31 cellular contexts compared by ENCODE assay signal in genomic region chr10:116835658-116836057, GRCh38. TPM values are rescaled to one million over a fixed set of nuclear protein-coding genes. Genes with fewer than 3 reads are reported as not detected.
"Had no signal": no experiment of that assay in that cellular context is flagged by ENCODE, and none has a peak within 500 bp of the region (broad histone marks: within the 10 kb centered on the region; RNA-seq: fewer than 3 reads in every experiment).

No MANE protein-coding gene starts in this region.

- H2AFZ ChIP-seq: hepatocyte, parathyroid adenoma had no signal

- H3K36me3 Mint-ChIP-seq: naive B cell; stimulated activated naive B cell treated with anti-CD40 and anti-IgM and Interleukin-4, amounts not matched to agents 10 μg/mL and 1 μg/mL and 100 μg/mL, for 72 hours had no signal

- H3K9me3 Mint-ChIP-seq: activated B cell treated with CpG ODN at 0.5 μM for 24 hours; activated CD8-positive, alpha-beta T cell treated with anti-CD3 and anti-CD28 coated beads for 36 hours; activated T-cell treated with anti-CD3 and anti-CD28 coated beads, Interleukin-2, amount 50 U/mL, for 4 hours; activated T-helper 17 cell treated with anti-CD3 and anti-CD28 coated beads, Interleukin-2, amount 50 U/mL, for 72 hours; effector memory CD8-positive, alpha-beta T cell; mesothelial cell of epicardium; nephron progenitor cell had no signal

- H3K36me3 ChIP-seq: brain microvascular endothelial cell, tibial nerve had no signal

- H3K4me3 Mint-ChIP-seq: activated B cell treated with CpG ODN at 0.5 μM for 24 hours; activated CD8-positive, alpha-beta T cell treated with anti-CD3 and anti-CD28 coated beads for 36 hours; activated T-cell treated with anti-CD3 and anti-CD28 coated beads, Interleukin-2, amount 50 U/mL, for 4 hours; activated T-helper 17 cell treated with anti-CD3 and anti-CD28 coated beads, Interleukin-2, amount 50 U/mL, for 72 hours; effector memory CD8-positive, alpha-beta T cell; mesothelial cell of epicardium; naive B cell; nephron progenitor cell; stimulated activated naive B cell treated with anti-CD40 and anti-IgM and Interleukin-4, amounts not matched to agents 10 μg/mL and 1 μg/mL and 100 μg/mL, for 72 hours; T-helper 17 cell had no signal

- H3K27me3 ChIP-seq: gastroesophageal sphincter, hepatocyte, stomach, tibial nerve had no signal

- H3K27ac ChIP-seq: brain microvascular endothelial cell, gastroesophageal sphincter, hepatocyte, psoas muscle, stomach, tibial nerve had no signal

- H3K27me3 Mint-ChIP-seq: activated B cell treated with CpG ODN at 0.5 μM for 24 hours; effector memory CD8-positive, alpha-beta T cell; naive B cell had no signal

- H3K4me2 ChIP-seq: hepatocyte had no signal

- H3K4me3 ChIP-seq: gastroesophageal sphincter, hepatocyte, psoas muscle, stomach, tibial nerve had no signal

- H3K9me3 ChIP-seq: gastroesophageal sphincter, psoas muscle, stomach, tibial nerve had no signal

- H3K79me2 ChIP-seq: hepatocyte had no signal

- H3K9ac ChIP-seq: parathyroid adenoma had no signal

- H3K27ac Mint-ChIP-seq: activated B cell treated with CpG ODN at 0.5 μM for 24 hours; activated CD8-positive, alpha-beta T cell treated with anti-CD3 and anti-CD28 coated beads for 36 hours; activated T-helper 17 cell treated with anti-CD3 and anti-CD28 coated beads, Interleukin-2, amount 50 U/mL, for 72 hours; effector memory CD8-positive, alpha-beta T cell; mesothelial cell of epicardium; nephron progenitor cell; stimulated activated naive B cell treated with anti-CD40 and anti-IgM and Interleukin-4, amounts not matched to agents 10 μg/mL and 1 μg/mL and 100 μg/mL, for 72 hours; T-helper 17 cell had no signal

- DNase-seq: activated B cell treated with CpG ODN at 0.5 μM for 24 hours; activated CD4-positive, alpha-beta T cell treated with anti-CD3 and anti-CD28 coated beads, Interleukin-2, amount 50 U/mL, for 1 hour; activated CD8-positive, alpha-beta T cell treated with anti-CD3 and anti-CD28 coated beads for 36 hours; activated gamma-delta T cell treated with Interleukin-2 at 50 U/mL for 16 hours; activated naive CD4-positive, alpha-beta T cell treated with anti-CD3 and anti-CD28 coated beads, Interleukin-2, amount 50 U/mL, for 16 hours; activated T-cell treated with anti-CD3 and anti-CD28 coated beads, Interleukin-2, amount 50 U/mL, for 4 hours; amniotic stem cell; brain microvascular endothelial cell; cortex of kidney; effector memory CD8-positive, alpha-beta T cell; kidney glomerular epithelial cell; naive B cell; occipital lobe; psoas muscle; stimulated activated CD4-positive, alpha-beta T cell treated with anti-CD3 and anti-CD28 coated beads, Interleukin-15, amount 100 ng/mL, for 24 hours; stimulated activated CD4-positive, alpha-beta T cell treated with anti-CD3 and anti-CD28 coated beads, Interleukin-2, amount 100 ng/mL, for 24 hours; stimulated activated naive B cell treated with anti-CD40 and anti-IgM and Interleukin-4, amounts not matched to agents 10 μg/mL and 1 μg/mL and 100 μg/mL, for 72 hours; stomach; T-helper 17 cell had no signal

- H3K4me1 ChIP-seq: gastroesophageal sphincter, psoas muscle, stomach, tibial nerve had no signal

- H3K4me1 Mint-ChIP-seq: activated T-helper 17 cell treated with anti-CD3 and anti-CD28 coated beads, Interleukin-2, amount 50 U/mL, for 72 hours; stimulated activated naive B cell treated with anti-CD40 and anti-IgM and Interleukin-4, amounts not matched to agents 10 μg/mL and 1 μg/mL and 100 μg/mL, for 72 hours; T-helper 17 cell had no signal

RNA-seq across cellular contexts. Expression of gene ENO4, which starts 13.6 kb away (rescaled TPM):
- total RNA-seq: activated CD8-positive, alpha-beta T cell treated with anti-CD3 and anti-CD28 coated beads for 36 hours; activated T-cell treated with anti-CD3 and anti-CD28 coated beads, Interleukin-2, amount 50 U/mL, for 4 hours; activated T-helper 17 cell treated with anti-CD3 and anti-CD28 coated beads, Interleukin-2, amount 50 U/mL, for 72 hours; cardiac septum; endothelial cell of umbilical vein; fibroblast of villous mesenchyme; left lobe of liver; lung microvascular endothelial cell; psoas muscle; T-helper 17 cell had no signal
- polyA plus RNA-seq: psoas muscle had no signal
